8 cellular contexts compared by ENCODE assay signal in genomic region chr19:45506991-45507863, GRCh38. TPM values are rescaled to one million over a fixed set of nuclear protein-coding genes. Genes with fewer than 3 reads are reported as not detected.
DNase-seq lines count a peak whose midpoint lies in the region; ATAC-seq, FAIRE-seq and TF ChIP-seq lines count a peak whose summit lies in the region.

TSS of gene VASP (plus strand) at chr19:45507479. CDS start at chr19:45507772, 293 bp downstream.

- TF ChIP-seq CTCF in Calu3 (IDR thresholded peaks at IDR 0.05; ENCODE audit: unreplicated experiment) (no peak), PC-9 (conservative IDR thresholded peaks at IDR 0.05) (no peak)

- H3K4me1 Mint-ChIP-seq in Calu3 (ENCODE audit: low read depth, unreplicated experiment): peaks cover 40% of the 10 kb centered on the region

- peaks cover 21% of the 10 kb centered on the region for H3K4me1 ChIP-seq in PC-9 (replicated peaks; ENCODE audit: insufficient read depth)
- peaks cover 0 to 3% of the 10 kb centered on the region in 2 donors for H3K4me1 ChIP-seq in esophagus (ENCODE audit: control insufficient read depth in 2 of 2, insufficient read depth in 2 of 2, low read length in 1 of 2)
- peaks cover 3 to 26% of the 10 kb centered on the region in 2 donors for H3K4me1 ChIP-seq in muscle layer of duodenum (ENCODE audit: control insufficient read depth in 1 of 2, insufficient read depth in 2 of 2, low read length in 2 of 2)

- H3K9me3 Mint-ChIP-seq in Calu3 (ENCODE audit: low read depth, unreplicated experiment): no peaks in the 10 kb centered on the region

- H2AFZ ChIP-seq in PC-9: peak within 1 kb of the TSS; percentile 90

- H3K4me3 ChIP-seq in PC-9: peak within 1 kb of the TSS; percentile 97
- peak within 1 kb of the TSS; percentile 87 to 88 for H3K4me3 ChIP-seq in esophagus (ENCODE audit: low read depth in 1 of 2, low read length in 2 of 2)
- H3K4me3 ChIP-seq in muscle layer of duodenum (ENCODE audit: low read depth in 1 of 2, low read length in 2 of 2): peak within 1 kb of the TSS; percentile 96 to 97

- H3F3A ChIP-seq in PC-9 (ENCODE audit: insufficient read depth, low read depth): peaks cover 38% of the 10 kb centered on the region

- H3K9me2 ChIP-seq in PC-9 (ENCODE audit: insufficient read depth): no peaks in the 10 kb centered on the region

- no peaks in the 10 kb centered on the region for H3K27me3 ChIP-seq in PC-9 (ENCODE audit: insufficient read depth, low read depth)
- H3K27me3 ChIP-seq in esophagus (ENCODE audit: control insufficient read depth in 1 of 2, insufficient read depth in 2 of 2, low read length in 2 of 2): no peaks in the 10 kb centered on the region
- no peaks in the 10 kb centered on the region for H3K27me3 ChIP-seq in muscle layer of duodenum (ENCODE audit: low read depth, low read length)

- CTCF ChIA-PET in Calu3 (lab: Charles Lee): interaction anchor here (0.7 to 1.6 kb wide), 2 partner anchors 29 to 135 kb away, joined by 6 to 7 read pairs; no protein-coding TSS in a partner anchor
- CTCF ChIA-PET in PC-9 (lab: Charles Lee): no interaction called here

- intact Hi-C loops in Calu3 (cut with micrococcal nuclease; ENCODE audit: unreplicated experiment): loop anchor here (5.0 kb wide), 1 partner anchor 135 kb away; no protein-coding TSS in a partner anchor
- intact Hi-C loops in PC-9 (cut with micrococcal nuclease; ENCODE audit: unreplicated experiment): loop anchor here (1.0 to 5.0 kb wide), 2 partner anchors 77 to 135 kb away; partner anchors contain the start of gene OPA3

- peak within 1 kb of the TSS; percentile 95 for H3K27ac ChIP-seq in PC-9
- peak within 1 kb of the TSS; percentile 87 to 98 for H3K27ac ChIP-seq in esophagus (ENCODE audit: low read depth in 2 of 2, low read length in 1 of 2)
- peak within 1 kb of the TSS; percentile 96 for H3K27ac ChIP-seq in muscle layer of duodenum (ENCODE audit: low read length)

- H3K4me3 Mint-ChIP-seq in Calu3 (ENCODE audit: low read depth, unreplicated experiment): peak within 1 kb of the TSS; percentile 84

- WGBS in esophagus, 2 donors: 0 to 1% methylated on average over 60 to 65 of the region's 65 CpGs

- peaks cover 58% of the 10 kb centered on the region for H3K79me2 ChIP-seq in PC-9 (ENCODE audit: low read depth)

- peak; percentile 93 for DNase-seq in Calu3
- DNase-seq in HTR-8/SVneo (ENCODE audit: insufficient read length, low spot score): peak; percentile 80
- DNase-seq in PC-9: peak; percentile 82 to 87
- peak; percentile 89 for DNase-seq in activated T-cell treated with anti-CD3 and anti-CD28 coated beads for 48 hours (ENCODE audit: low read depth)
- peak; percentile 80 for DNase-seq in stimulated activated CD8-positive, alpha-beta memory T cell treated with anti-CD3 and anti-CD28 coated beads, Interleukin-7, amount 100 ng/mL, for 24 hours (ENCODE audit: low read depth)

- H4K20me1 ChIP-seq in PC-9 (ENCODE audit: insufficient read depth): peaks cover 26% of the 10 kb centered on the region

- ATAC-seq in GM21367 (IDR thresholded peaks at IDR 0.05; ENCODE audit: unreplicated experiment): peak; percentile 35

- BruUV-seq in Calu3 (replicated peaks; lab: Mats Ljungman, UMichigan): no TSS peak
- BruUV-seq in PC-9 (replicated peaks; lab: Mats Ljungman, UMichigan): no TSS peak

- no peaks in the 10 kb centered on the region for H3K27me3 Mint-ChIP-seq in Calu3 (ENCODE audit: unreplicated experiment)

- H3K27ac Mint-ChIP-seq in Calu3 (ENCODE audit: unreplicated experiment): peak within 1 kb of the TSS; percentile 98

- H3K36me3 ChIP-seq in PC-9 (ENCODE audit: low read depth) (no peaks in the 10 kb centered on the region), esophagus (ENCODE audit: control insufficient read depth in 2 of 2, insufficient read depth in 2 of 2, low read length in 1 of 2) (no peaks in the 10 kb centered on the region), muscle layer of duodenum (ENCODE audit: control insufficient read depth in 1 of 2, insufficient read depth in 2 of 2, low read length in 2 of 2) (no peaks in the 10 kb centered on the region)

- no peak for FAIRE-seq in HTR-8/SVneo (lab: Jason Lieb, UNC)

- peak within 1 kb of the TSS; percentile 99 for H3K4me2 ChIP-seq in PC-9

- POLR2A ChIA-PET in PC-9 (lab: Charles Lee; ENCODE audit: unreplicated experiment): interaction anchor here (0.7 to 0.8 kb wide), 2 partner anchors 170 to 468 kb away, joined by 7 to 8 read pairs; no protein-coding TSS in a partner anchor

- H3K36me3 Mint-ChIP-seq in Calu3 (ENCODE audit: insufficient read depth, unreplicated experiment): peaks cover 71% of the 10 kb centered on the region

- H3K9me3 ChIP-seq in PC-9 (ENCODE audit: insufficient read depth, low read depth): no peaks in the 10 kb centered on the region
- H3K9me3 ChIP-seq in esophagus (ENCODE audit: control insufficient read depth in 2 of 2, insufficient read depth in 1 of 2, low read depth in 1 of 2, low read length in 1 of 2): no peaks in the 10 kb centered on the region
- no peaks in the 10 kb centered on the region for H3K9me3 ChIP-seq in muscle layer of duodenum (ENCODE audit: control insufficient read depth in 1 of 2, low read length in 2 of 2)

RNA-seq across cellular contexts. Expression of gene VASP, which starts in this region (rescaled TPM):
- 194 and 219 TPM in 2 replicates for total RNA-seq in Calu3 (2022)
- 123 and 155 TPM in 2 replicates for total RNA-seq in PC-9 (2021)
- 10 to 100 TPM; 35.5 to 36.5 TPM for polyA plus RNA-seq in esophagus

Comparison
In these comparisons a context has a peak if more than half of its experiments do, and no peak if none do; other contexts are left out.
1. Peak in every context shown above with its lines: DNase-seq, ATAC-seq, H3K4me3 ChIP-seq and H3K27ac ChIP-seq.